Comparison of ENCODE assay signal across 9 cellular contexts in the genomic region with DNA sequence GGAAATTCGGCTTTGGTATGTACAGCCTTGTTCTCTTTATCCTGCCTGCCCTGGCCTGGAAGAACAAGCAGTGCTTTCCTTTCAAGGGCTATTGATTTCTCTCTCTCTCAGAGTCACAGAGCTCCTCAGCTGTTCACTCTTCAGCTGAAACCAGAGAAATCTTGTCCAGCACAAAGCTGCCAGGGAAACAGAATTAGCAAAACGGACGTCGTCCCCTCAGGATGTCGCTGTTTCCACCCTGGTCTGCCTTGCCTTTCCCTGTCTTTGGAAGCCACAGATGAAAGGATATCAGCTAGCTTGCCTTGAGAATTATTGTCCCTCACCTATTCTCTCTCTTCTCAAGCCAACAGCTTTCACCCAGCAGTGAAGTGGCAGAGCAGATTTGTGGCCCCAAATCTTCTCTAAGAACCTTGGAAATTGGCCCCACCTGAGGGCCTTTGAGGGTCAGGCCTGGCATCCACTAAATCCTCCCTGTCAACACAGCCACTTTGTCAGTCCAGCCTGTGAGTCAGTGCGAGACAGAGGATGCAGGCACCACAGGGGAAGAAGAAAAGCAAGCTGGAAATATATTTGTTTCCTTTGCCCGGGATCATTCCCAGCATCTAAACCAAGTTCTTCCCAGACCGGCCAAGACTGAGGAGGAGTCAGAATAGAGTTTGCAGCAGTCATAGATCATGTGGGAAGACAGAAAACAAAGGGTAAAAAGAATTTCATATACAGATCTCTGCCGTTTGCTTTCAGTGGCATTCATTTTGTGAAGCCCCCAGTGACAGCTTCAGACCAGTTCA.
DNase-seq lines count a peak whose midpoint lies in the region; FAIRE-seq and TF ChIP-seq lines count a peak whose summit lies in the region.
"Had no signal": no experiment of that assay in that cellular context is flagged by ENCODE, and none has a peak within 500 bp of the region (broad histone marks: within the 10 kb centered on the region; RNA-seq: fewer than 3 reads in every experiment).

No MANE protein-coding gene starts in this region.

- H3K9ac ChIP-seq in astrocyte (ENCODE audit: low read length), result peak overlapping the region; percentile 6
- no peak overlapping the region for H3K9ac ChIP-seq in smooth muscle cell (ENCODE audit: low read depth)

- no peak for FAIRE-seq in astrocyte (lab: Jason Lieb, UNC)
- FAIRE-seq: HepG2 had no signal

- H3K4me3 Mint-ChIP-seq in astrocyte (ENCODE audit: unreplicated experiment), result no peak overlapping the region

- H2AFZ ChIP-seq in astrocyte (ENCODE audit: low read depth, low read length) (no peak overlapping the region), smooth muscle cell (ENCODE audit: low read depth) (no peak overlapping the region)

- no peaks in the 10 kb centered on the region for H3K9me3 Mint-ChIP-seq in astrocyte (ENCODE audit: unreplicated experiment)

- H4K20me1 ChIP-seq in astrocyte (ENCODE audit: insufficient read depth, low read length) (no peaks in the 10 kb centered on the region), smooth muscle cell (ENCODE audit: low read depth) (no peaks in the 10 kb centered on the region)

- TF ChIP-seq EP300 in suprapubic skin (IDR thresholded peaks at IDR 0.05), result no peak

- peaks cover 6% of the 10 kb centered on the region for H3K4me1 Mint-ChIP-seq in astrocyte (ENCODE audit: low read depth, unreplicated experiment)

- H3K4me2 ChIP-seq in astrocyte (ENCODE audit: low read length) (no peak overlapping the region), smooth muscle cell (no peak overlapping the region)

- TF ChIP-seq CTCF in astrocyte (IDR thresholded peaks at IDR 0.05; ENCODE audit: insufficient read depth, low read depth, low read length) (no peak), suprapubic skin (IDR thresholded peaks at IDR 0.05) (no peak), smooth muscle cell (IDR thresholded peaks at IDR 0.05; ENCODE audit: borderline replicate concordance, insufficient read depth, poor library complexity, severe bottlenecking) (no peak)

- H3K27me3 ChIP-seq in astrocyte (ENCODE audit: insufficient read depth, low read length) (no peaks in the 10 kb centered on the region), suprapubic skin (no peaks in the 10 kb centered on the region), smooth muscle cell (ENCODE audit: low read depth) (no peaks in the 10 kb centered on the region)

- H3K79me2 ChIP-seq in astrocyte (ENCODE audit: insufficient read depth, low read length) (no peaks in the 10 kb centered on the region), smooth muscle cell (ENCODE audit: low read depth) (no peaks in the 10 kb centered on the region)

- H3K4me1 ChIP-seq in astrocyte (ENCODE audit: insufficient read depth, low read length) (peaks cover 33% of the 10 kb centered on the region), suprapubic skin (peaks cover 25% of the 10 kb centered on the region), smooth muscle cell (ENCODE audit: low read depth) (no peaks in the 10 kb centered on the region)

- H3K27ac Mint-ChIP-seq in astrocyte (ENCODE audit: unreplicated experiment), result peak overlapping the region; percentile 36

- H3K27ac ChIP-seq in astrocyte (ENCODE audit: low read depth, low read length), result peak overlapping the region; percentile 6
- peak overlapping the region; percentile 24 for H3K27ac ChIP-seq in suprapubic skin
- H3K27ac ChIP-seq in smooth muscle cell (ENCODE audit: low read depth), result no peak overlapping the region

- no peaks in the 10 kb centered on the region for H3K27me3 Mint-ChIP-seq in astrocyte (ENCODE audit: low read depth, unreplicated experiment)

- H3K9me3 ChIP-seq in astrocyte (ENCODE audit: insufficient read depth, low read depth, low read length), result no peaks in the 10 kb centered on the region
- H3K9me3 ChIP-seq in suprapubic skin, result no peaks in the 10 kb centered on the region
- no peaks in the 10 kb centered on the region for H3K9me3 ChIP-seq in smooth muscle cell (replicated peaks; ENCODE audit: low read depth)

- no peaks in the 10 kb centered on the region for H3K36me3 ChIP-seq in astrocyte (ENCODE audit: insufficient read depth, low read length)
- H3K36me3 ChIP-seq in suprapubic skin, result no peaks in the 10 kb centered on the region
- no peaks in the 10 kb centered on the region for H3K36me3 ChIP-seq in smooth muscle cell (ENCODE audit: low read depth)

- WGBS in suprapubic skin, result 72% methylated on average over 9 of the region's 9 CpGs
- WGBS in smooth muscle cell (ENCODE audit: low lambda C conversion rate), result 66% methylated on average over 9 of the region's 9 CpGs

- no peaks in the 10 kb centered on the region for H3F3A ChIP-seq in smooth muscle cell (ENCODE audit: low read depth)

- peak; percentile 77 for DNase-seq in HT1080 (ENCODE audit: low read depth)
- DNase-seq in astrocyte (ENCODE audit: low read depth), result peak; percentile 18
- DNase-seq in inferior parietal cortex (ENCODE audit: extremely low spot score), result peak; percentile 30
- no peak for DNase-seq in suprapubic skin (ENCODE audit: low spot score in 2 of 2)
- DNase-seq in ureter (ENCODE audit: low spot score), result no peak
- no peak for DNase-seq in NCI-H82 (lab: John Stamatoyannopoulos, UW)
- no peak for DNase-seq in smooth muscle cell (lab: John Stamatoyannopoulos, UW; ENCODE audit: unreplicated experiment)
- DNase-seq: activated effector memory CD4-positive, alpha-beta T cell treated with Interleukin-2 at 50 U/mL for 16 hours had no signal

- H3K36me3 Mint-ChIP-seq in astrocyte (ENCODE audit: low read depth, unreplicated experiment), result no peaks in the 10 kb centered on the region

- no peak for TF ChIP-seq POLR2A in suprapubic skin (IDR thresholded peaks at IDR 0.05)

- H3K4me3 ChIP-seq in astrocyte (ENCODE audit: insufficient read depth, low read depth, low read length) (no peak overlapping the region), suprapubic skin (no peak overlapping the region), smooth muscle cell (no peak overlapping the region)

Comparison
In these comparisons a context has a peak if more than half of its experiments do, and no peak if none do; other contexts are left out.
1. DNase-seq: peak in HT1080 (single experiment), astrocyte (single experiment) and inferior parietal cortex (single experiment); none in suprapubic skin (0 of 2), ureter (single experiment), NCI-H82 (single experiment) and smooth muscle cell (single experiment).